8 cellular contexts compared by ENCODE assay signal in the genomic region with DNA sequence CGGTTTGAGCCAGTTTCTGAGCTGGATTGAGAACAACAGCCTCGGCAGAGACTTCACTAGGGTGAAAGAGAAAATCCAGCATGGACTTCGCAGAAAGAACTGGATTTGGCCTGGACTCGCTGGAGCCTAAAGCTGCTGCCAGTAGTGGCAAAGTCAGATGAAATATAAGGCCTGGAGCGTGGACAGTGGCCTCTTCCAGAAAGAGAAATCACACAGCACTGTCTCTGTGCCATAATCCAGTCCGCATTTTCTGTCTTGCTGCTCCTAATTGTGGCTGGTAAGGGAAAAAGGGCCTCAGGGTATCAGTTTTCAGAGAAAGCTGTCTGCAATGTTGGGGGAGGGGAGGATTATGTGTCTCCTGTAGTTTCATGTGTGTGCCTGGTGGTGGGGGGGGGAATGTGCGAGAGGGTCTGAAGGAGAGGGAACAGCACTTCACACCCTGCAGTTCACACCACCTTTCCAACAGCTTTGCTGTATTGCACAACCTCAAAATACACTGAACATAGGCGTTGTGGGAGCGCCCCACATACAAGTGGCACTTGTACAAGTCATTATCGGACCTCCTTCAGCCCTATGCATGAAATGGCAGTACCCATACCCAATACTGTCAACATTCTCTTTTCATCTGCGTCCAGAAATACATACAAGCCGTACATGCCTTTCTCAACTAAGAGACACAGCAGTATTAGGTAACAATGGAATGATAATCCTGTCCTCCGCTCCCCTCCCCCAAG.
DNase-seq lines count a peak whose midpoint lies in the region; ATAC-seq and TF ChIP-seq lines count a peak whose summit lies in the region.

No MANE protein-coding gene starts in this region.

- H3K27me3 ChIP-seq in HAP-1 (ENCODE audit: low read depth): no peaks in the 10 kb centered on the region
- no peaks in the 10 kb centered on the region for H3K27me3 ChIP-seq in adrenal gland

- peak; percentile 82 to 88 for ATAC-seq in left cardiac atrium

- in situ Hi-C loops in HAP-1 (cut with MboI; ENCODE audit: low sequenced_read_pairs): loop anchor here (10.0 kb wide), 2 partner anchors 107 to 137 kb away; partner anchors contain the start of gene ATF7IP

- peak overlapping the region; percentile 92 for H3K27ac Mint-ChIP-seq in type B pancreatic cell

- H3K9me3 ChIP-seq in HAP-1 (peaks cover 13% of the 10 kb centered on the region), adrenal gland (replicated peaks in 1 of 3) (no peaks in the 10 kb centered on the region)

- peak overlapping the region; percentile 76 for H3K4me3 Mint-ChIP-seq in type B pancreatic cell

- H3K4me1 ChIP-seq in HAP-1 (peaks cover 31% of the 10 kb centered on the region), adrenal gland (replicated peaks in 1 of 2) (peaks cover 24 to 45% of the 10 kb centered on the region in 2 donors)

- H3K36me3 Mint-ChIP-seq in type B pancreatic cell: peaks cover 60% of the 10 kb centered on the region

- TF ChIP-seq POLR2A in NB4 (IDR thresholded peaks at IDR 0.05; ENCODE audit: extremely low read depth, insufficient read length) (no peak), adrenal gland (IDR thresholded peaks at IDR 0.05) (peak; percentile 19 to 97)

- peaks cover 32% of the 10 kb centered on the region for H3K4me1 Mint-ChIP-seq in type B pancreatic cell (ENCODE audit: unreplicated experiment)

- H3K27ac ChIP-seq in adrenal gland: peak overlapping the region; percentile 79 to 89 (median 84)

- DNase-seq in DMS79 treated with DMSO at 0.1 percent for 48 hours (lab: John Stamatoyannopoulos, UW) (peak; percentile 99), HAP-1 (ENCODE audit: low spot score in 2 of 2) (peak; percentile 86 to 95), NB4 (ENCODE audit: low read depth) (peak; percentile 94), SW 1271 (lab: John Stamatoyannopoulos, UW) (peak; percentile 99 to 100), adrenal gland (peak; percentile 93 to 99 (median 97)), left cardiac atrium (peak; percentile 92), posterior vena cava (ENCODE audit: low spot score) (peak; percentile 97), type B pancreatic cell (ENCODE audit: extremely low spot score, unreplicated experiment) (peak; percentile 83)

- peaks cover 27% of the 10 kb centered on the region for H3K9me3 Mint-ChIP-seq in type B pancreatic cell

- TF ChIP-seq CTCF in NB4 (IDR thresholded peaks at IDR 0.05; ENCODE audit: low read depth, low read length) (no peak), adrenal gland (IDR thresholded peaks at IDR 0.05) (peak in 2 of 6 experiments; percentile 11 to 46), type B pancreatic cell (conservative IDR thresholded peaks at IDR 0.05) (no peak)

- H3K4me3 ChIP-seq in HAP-1 (no peak overlapping the region), NB4 (ENCODE audit: low read depth, low read length) (no peak overlapping the region), adrenal gland (peak overlapping the region in 1 of 4 donors; percentile 12)

- 28 to 33% (median 30%) methylated on average over 12 to 13 of the region's 13 CpGs for WGBS in adrenal gland, 4 donors

- intact Hi-C loops in adrenal gland (cut with DNase I) (no loop called here), left cardiac atrium (cut with DNase I) (loop anchor here (2.0 kb wide), 1 partner anchor 107 kb away; the partner anchor contains the start of gene ATF7IP (in 2 of the 2)), posterior vena cava (cut with DNase I) (loop anchor here (5.0 to 10.0 kb wide), 2 partner anchors 109 to 127 kb away; partner anchors contain the start of gene ATF7IP (in 1 of the 2))

- peaks cover 3% of the 10 kb centered on the region for H3K27me3 Mint-ChIP-seq in type B pancreatic cell

- H3K36me3 ChIP-seq in HAP-1 (replicated peaks): no peaks in the 10 kb centered on the region; the same call in 1 of the 2 replicates
- H3K36me3 ChIP-seq in adrenal gland (replicated peaks in 1 of 2): no peaks in the 10 kb centered on the region

Comparison
In these comparisons a context has a peak if more than half of its experiments do, and no peak if none do; other contexts are left out.
1. intact Hi-C loops: an anchor here in left cardiac atrium (2.0 kb wide) and posterior vena cava (5.0 to 10.0 kb wide); none called in adrenal gland.